ENCODE assay signal across 18 cellular contexts in the genomic region with DNA sequence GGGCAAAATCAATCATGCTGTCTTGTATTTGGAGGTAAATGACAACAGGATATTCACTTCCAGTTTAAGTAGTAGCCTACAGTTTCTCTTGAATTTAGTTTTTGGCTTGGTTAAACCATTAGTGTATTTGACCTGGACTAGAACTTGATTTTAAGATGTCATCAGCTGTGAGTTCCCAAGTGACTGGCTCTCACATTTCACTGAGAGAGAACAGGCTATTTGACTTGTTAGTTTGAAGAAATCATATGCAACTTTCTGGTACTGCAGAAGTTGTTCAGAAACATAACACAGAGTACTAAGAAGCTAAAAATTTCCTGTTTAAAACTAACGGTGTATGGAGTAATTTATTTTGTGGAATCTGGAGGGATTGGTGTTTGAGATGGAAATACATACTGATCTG. TPM values are rescaled to one million over a fixed set of nuclear protein-coding genes. Genes with fewer than 3 reads are reported as not detected.
DNase-seq lines count a peak whose midpoint lies in the region; ATAC-seq and TF ChIP-seq lines count a peak whose summit lies in the region.
"Had no signal": no experiment of that assay in that cellular context is flagged by ENCODE, and none has a peak within 500 bp of the region (broad histone marks: within the 10 kb centered on the region; RNA-seq: fewer than 3 reads in every experiment).

No MANE protein-coding gene starts in this region.

- no peak overlapping the region for H3K27ac Mint-ChIP-seq in activated CD4-positive, alpha-beta T cell treated with anti-CD3 and anti-CD28 coated beads, Interleukin-2, amount 10 ng/mL, durations not matched to agents 7 days and 5 days
- H3K27ac Mint-ChIP-seq: activated CD8-positive, alpha-beta T cell treated with anti-CD3 and anti-CD28 coated beads for 36 hours; dendritic cell treated with granulocyte-macrophage colony-stimulating factor and Interleukin-4, amounts not matched to agents 40 ng/mL and 50 ng/mL, for 4 days; IgD-negative memory B cell had no signal

- peak; percentile 55 for DNase-seq in adipocyte (ENCODE audit: low read depth)
- DNase-seq in fibroblast of villous mesenchyme (ENCODE audit: low read depth) = peak; percentile 28
- DNase-seq in activated CD4-positive, alpha-beta T cell treated with anti-CD3 and anti-CD28 coated beads, Interleukin-2, amount 10 ng/mL, durations not matched to agents 7 days and 5 days = no peak
- no peak for DNase-seq in esophagus muscularis mucosa (ENCODE audit: extremely low spot score)
- DNase-seq in HEK293T (ENCODE audit: extremely low spot score) = no peak
- DNase-seq: activated CD8-positive, alpha-beta T cell treated with anti-CD3 and anti-CD28 coated beads for 36 hours; amniotic stem cell; DMS153; GOT3; NCI-H446 treated with DMSO at 0.1 percent for 48 hours; stimulated activated CD8-positive, alpha-beta memory T cell treated with anti-CD3 and anti-CD28 coated beads, Interleukin-4, amount 100 ng/mL, for 48 hours; thyroid gland had no signal

- CTCF ChIA-PET in activated CD4-positive, alpha-beta T cell treated with anti-CD3 and anti-CD28 coated beads, Interleukin-2, amount 10 ng/mL, durations not matched to agents 7 days and 5 days (lab: Charles Lee) = no interaction called here
- CTCF ChIA-PET in HEK293T (lab: Yijun Ruan, JAX) = no interaction called here

- no peak for ATAC-seq in GM21423 (IDR thresholded peaks at IDR 0.05; ENCODE audit: unreplicated experiment)
- ATAC-seq: activated CD8-positive, alpha-beta T cell treated with anti-CD3 and anti-CD28 coated beads for 36 hours had no signal

- intact Hi-C loops in esophagus muscularis mucosa (cut with DNase I) = no loop called here

- H3K9me3 ChIP-seq in HUES6 (ENCODE audit: control insufficient read depth, insufficient read depth, low read depth, low read length) (no peaks in the 10 kb centered on the region), adipocyte (ENCODE audit: control insufficient read depth, low read length) (no peaks in the 10 kb centered on the region), esophagus muscularis mucosa (no peaks in the 10 kb centered on the region)
- H3K9me3 ChIP-seq: right atrium auricular region, thyroid gland had no signal

- POLR2A ChIA-PET in activated CD4-positive, alpha-beta T cell treated with anti-CD3 and anti-CD28 coated beads, Interleukin-2, amount 10 ng/mL, durations not matched to agents 7 days and 5 days (lab: Charles Lee) = no interaction called here
- POLR2A ChIA-PET in HEK293T (lab: Yijun Ruan, JAX) = no interaction called here

- no peak overlapping the region for H3K4me3 Mint-ChIP-seq in activated CD4-positive, alpha-beta T cell treated with anti-CD3 and anti-CD28 coated beads, Interleukin-2, amount 10 ng/mL, durations not matched to agents 7 days and 5 days
- H3K4me3 Mint-ChIP-seq: activated CD8-positive, alpha-beta T cell treated with anti-CD3 and anti-CD28 coated beads for 36 hours; dendritic cell treated with granulocyte-macrophage colony-stimulating factor and Interleukin-4, amounts not matched to agents 40 ng/mL and 50 ng/mL, for 4 days; IgD-negative memory B cell had no signal

- peaks cover 16% of the 10 kb centered on the region for H3K36me3 Mint-ChIP-seq in activated CD4-positive, alpha-beta T cell treated with anti-CD3 and anti-CD28 coated beads, Interleukin-2, amount 10 ng/mL, durations not matched to agents 7 days and 5 days (ENCODE audit: low read depth)
- H3K36me3 Mint-ChIP-seq: IgD-negative memory B cell had no signal

- no peak for TF ChIP-seq EP300 in esophagus muscularis mucosa (IDR thresholded peaks at IDR 0.05)

- WGBS in esophagus muscularis mucosa = 24% methylated on average over 1 of the region's 1 CpG

- H3K27me3 Mint-ChIP-seq in activated CD4-positive, alpha-beta T cell treated with anti-CD3 and anti-CD28 coated beads, Interleukin-2, amount 10 ng/mL, durations not matched to agents 7 days and 5 days = peaks cover 13% of the 10 kb centered on the region
- H3K27me3 Mint-ChIP-seq: dendritic cell treated with granulocyte-macrophage colony-stimulating factor and Interleukin-4, amounts not matched to agents 40 ng/mL and 50 ng/mL, for 4 days; IgD-negative memory B cell had no signal

- H3K36me3 ChIP-seq in ACC112 (ENCODE audit: insufficient read depth, low read length) (0 out of 2 replicates have a peak, but pooled peaks cover 6% of the 10 kb centered on the region), HUES6 (ENCODE audit: control insufficient read depth, insufficient read depth, low read length) (no peaks in the 10 kb centered on the region), adipocyte (ENCODE audit: control insufficient read depth, insufficient read depth, low read length, severe bottlenecking) (no peaks in the 10 kb centered on the region), esophagus muscularis mucosa (no peaks in the 10 kb centered on the region)
- H3K36me3 ChIP-seq: right atrium auricular region, thyroid gland had no signal

- H3K27me3 ChIP-seq in ACC112 (ENCODE audit: insufficient read depth, low read length) (no peaks in the 10 kb centered on the region), HUES6 (ENCODE audit: control insufficient read depth, insufficient read depth, low read length) (no peaks in the 10 kb centered on the region), adipocyte (replicated peaks; ENCODE audit: control insufficient read depth, insufficient read depth, low read length) (no peaks in the 10 kb centered on the region), esophagus muscularis mucosa (no peaks in the 10 kb centered on the region)
- H3K27me3 ChIP-seq: right atrium auricular region, thyroid gland had no signal

- peaks cover 69% of the 10 kb centered on the region for H3K79me2 ChIP-seq in ACC112 (ENCODE audit: control insufficient read depth, insufficient read depth, low read length, unreplicated experiment)

- H3K4me3 ChIP-seq in ACC112 (ENCODE audit: low read depth, low read length) (peak overlapping the region; percentile 49), HUES6 (ENCODE audit: low read depth, low read length) (no peak overlapping the region), adipocyte (ENCODE audit: low read length) (peak overlapping the region; percentile 59), fibroblast of villous mesenchyme (ENCODE audit: low read depth, low read length) (no peak overlapping the region), esophagus muscularis mucosa (no peak overlapping the region)
- H3K4me3 ChIP-seq: right atrium auricular region, thyroid gland had no signal

- TF ChIP-seq CTCF in fibroblast of villous mesenchyme (IDR thresholded peaks at IDR 0.05; ENCODE audit: insufficient read depth, low read depth, low read length) = no peak
- no peak for TF ChIP-seq CTCF in esophagus muscularis mucosa (IDR thresholded peaks at IDR 0.05)

- H3K27ac ChIP-seq in ACC112 (ENCODE audit: low read depth, low read length) (peak overlapping the region; percentile 89), HUES6 (ENCODE audit: low read depth, low read length) (peak overlapping the region; percentile 44; the same call in 1 of the 2 replicates), esophagus muscularis mucosa (replicated peaks in 1 of 4) (no peak overlapping the region)
- H3K27ac ChIP-seq: right atrium auricular region, thyroid gland had no signal

- H3K4me1 ChIP-seq in ACC112 (ENCODE audit: control insufficient read depth, insufficient read depth, low read length, unreplicated experiment) (peaks cover 49% of the 10 kb centered on the region), HUES6 (ENCODE audit: control insufficient read depth, insufficient read depth, low read length) (peaks cover 54% of the 10 kb centered on the region), adipocyte (ENCODE audit: control insufficient read depth, insufficient read depth, low read length) (peaks cover 56% of the 10 kb centered on the region), esophagus muscularis mucosa (peaks cover 0 to 36% (median 17%) of the 10 kb centered on the region in 4 donors)

- H3K9ac ChIP-seq in HUES6 (ENCODE audit: low read length) (no peak overlapping the region), adipocyte (ENCODE audit: low read length) (peak overlapping the region; percentile 65)

- peaks cover 2% of the 10 kb centered on the region for H3K9me3 Mint-ChIP-seq in activated CD4-positive, alpha-beta T cell treated with anti-CD3 and anti-CD28 coated beads, Interleukin-2, amount 10 ng/mL, durations not matched to agents 7 days and 5 days
- H3K9me3 Mint-ChIP-seq: activated CD8-positive, alpha-beta T cell treated with anti-CD3 and anti-CD28 coated beads for 36 hours; dendritic cell treated with granulocyte-macrophage colony-stimulating factor and Interleukin-4, amounts not matched to agents 40 ng/mL and 50 ng/mL, for 4 days; IgD-negative memory B cell had no signal

- no peak overlapping the region for H2AFZ ChIP-seq in ACC112 (ENCODE audit: low read length, unreplicated experiment)

- peaks cover 63% of the 10 kb centered on the region for H3K4me1 Mint-ChIP-seq in activated CD4-positive, alpha-beta T cell treated with anti-CD3 and anti-CD28 coated beads, Interleukin-2, amount 10 ng/mL, durations not matched to agents 7 days and 5 days

- TF ChIP-seq POLR2A in esophagus muscularis mucosa (IDR thresholded peaks at IDR 0.05; ENCODE audit: low read depth) = no peak

TF ChIP-seq in HEK293T, 16 proteins besides CTCF, POLR2A, EP300 and RAD21:
- no peak for TF ChIP-seq HDGF (IDR thresholded peaks at IDR 0.05; ENCODE audit: borderline replicate concordance)
- no peak for TF ChIP-seq PKNOX1 (IDR thresholded peaks at IDR 0.05)
- no peak for TF ChIP-seq LEF1 (IDR thresholded peaks at IDR 0.05; ENCODE audit: borderline replicate concordance)
- TF ChIP-seq FOXM1 (IDR thresholded peaks at IDR 0.05; ENCODE audit: borderline replicate concordance) = no peak
TF ChIP-seq in HEK293T: peak in this region for 0.

RNA-seq across cellular contexts. Expression of gene MNAT1, which starts 22.3 kb away (rescaled TPM):
- total RNA-seq in fibroblast of villous mesenchyme (59.3 and 71.7 TPM in 2 replicates), esophagus muscularis mucosa (10 to 100 TPM; 34.9 to 48.2 (median 38.1) TPM)
- total RNA-seq in activated CD4-positive, alpha-beta T cell treated with anti-CD3 and anti-CD28 coated beads, Interleukin-2, amount 10 ng/mL, durations not matched to agents 7 days and 5 days = 10 to 100 TPM; 27.8 to 39.8 TPM

RNA-seq across cellular contexts. Expression of gene SIX4, which starts 32.7 kb away (rescaled TPM):
- total RNA-seq in fibroblast of villous mesenchyme = 8.7 and 14.7 TPM in 2 replicates
- total RNA-seq in activated CD4-positive, alpha-beta T cell treated with anti-CD3 and anti-CD28 coated beads, Interleukin-2, amount 10 ng/mL, durations not matched to agents 7 days and 5 days = under 1 TPM; 0.02 to 0.08 TPM
- total RNA-seq in esophagus muscularis mucosa = 1 to 10 TPM; 1.7 to 4.2 (median 2.7) TPM
- total RNA-seq: activated CD8-positive, alpha-beta T cell treated with anti-CD3 and anti-CD28 coated beads for 36 hours had no signal

Comparison
In these comparisons a context has a peak if more than half of its experiments do, and no peak if none do; other contexts are left out.
1. H3K27ac ChIP-seq: peak in ACC112 (single experiment) and HUES6 (single experiment); none in esophagus muscularis mucosa (0 of 4).
2. H3K4me3 ChIP-seq: peak in ACC112 (single experiment) and adipocyte (single experiment); none in HUES6 (single experiment), fibroblast of villous mesenchyme (single experiment) and esophagus muscularis mucosa (0 of 4).
3. DNase-seq: peak in adipocyte (single experiment) and fibroblast of villous mesenchyme (single experiment); none in activated CD4-positive, alpha-beta T cell treated with anti-CD3 and anti-CD28 coated beads, Interleukin-2, amount 10 ng/mL, durations not matched to agents 7 days and 5 days (single experiment), esophagus muscularis mucosa (single experiment) and HEK293T (single experiment).